ENCODE assay signal across 18 cellular contexts in the genomic region with DNA sequence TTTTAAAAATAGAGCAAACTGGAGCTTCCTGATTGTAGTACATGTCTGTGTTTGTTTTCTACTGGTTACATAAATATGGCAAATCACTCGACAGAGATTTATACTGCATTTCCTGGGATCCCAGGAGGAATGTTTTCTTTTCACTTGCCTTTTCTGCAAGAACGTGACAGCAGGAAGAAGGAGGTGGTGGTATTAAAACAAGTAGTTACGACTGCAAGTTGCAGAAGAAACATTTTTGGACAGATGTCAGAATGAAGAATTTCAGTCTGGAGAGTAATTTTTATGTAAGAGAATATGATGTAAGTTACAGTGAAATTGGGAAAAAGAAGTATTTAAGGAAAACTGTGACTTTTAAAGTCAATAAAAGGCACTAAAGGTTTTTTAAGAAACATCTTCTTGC.
DNase-seq lines count a peak whose midpoint lies in the region; ATAC-seq and TF ChIP-seq lines count a peak whose summit lies in the region.
"Had no signal": no experiment of that assay in that cellular context is flagged by ENCODE, and none has a peak within 500 bp of the region (broad histone marks: within the 10 kb centered on the region; RNA-seq: fewer than 3 reads in every experiment).

No MANE protein-coding gene starts in this region.

- no peak overlapping the region for H3K4me3 Mint-ChIP-seq in osteocyte (ENCODE audit: unreplicated experiment)

- no peaks in the 10 kb centered on the region for H3K27me3 ChIP-seq in fibroblast of lung (ENCODE audit: control insufficient read depth, insufficient read depth, low read length)

- H3K4me3 ChIP-seq in AG10803 (ENCODE audit: low read length) (no peak overlapping the region), fibroblast of lung (replicated peaks in 1 of 4; ENCODE audit: control extremely low read depth in 1 of 4, insufficient read depth in 1 of 4, low read depth in 3 of 4, low read length in 4 of 4) (no peak overlapping the region)
- H3K4me3 ChIP-seq: GM23248, HAP-1, K562 had no signal

- DNase-seq in AG10803 (ENCODE audit: low read depth) (peak; percentile 75), amniotic epithelial cell (ENCODE audit: low read depth) (peak; percentile 51), fibroblast of lung (ENCODE audit: low read depth in 2 of 2) (peak; percentile 17 to 36), osteocyte (ENCODE audit: extremely low spot score, unreplicated experiment) (no peak), T-helper 9 cell (no peak), NCI-H226 (no peak)
- DNase-seq: DMS79 treated with DMSO at 0.1 percent for 48 hours, GM23248, NCI-H1105, NCI-H2081 treated with DMSO at 0.1 percent for 48 hours, NCI-H510A, OCI-M1, Right ventricle myocardium superior had no signal

- peaks cover 16% of the 10 kb centered on the region for H3K4me1 Mint-ChIP-seq in osteocyte (ENCODE audit: unreplicated experiment)

- H3K9me3 ChIP-seq in fibroblast of lung (ENCODE audit: control insufficient read depth, insufficient read depth, low read depth, low read length): no peaks in the 10 kb centered on the region
- H3K9me3 ChIP-seq: HAP-1 had no signal

- H4K20me1 ChIP-seq in fibroblast of lung (ENCODE audit: control insufficient read depth, extremely low read depth, insufficient read depth, low read length): no peaks in the 10 kb centered on the region

- TF ChIP-seq CTCF in AG10803 (conservative IDR thresholded peaks at IDR 0.05; ENCODE audit: low read length): no peak
- TF ChIP-seq CTCF in fibroblast of lung (conservative IDR thresholded peaks at IDR 0.05 in 1 of 2, IDR thresholded peaks at IDR 0.05 in 1 of 2; ENCODE audit: low read depth in 1 of 2, low read length in 2 of 2): no peak
- TF ChIP-seq CTCF in osteocyte (IDR thresholded peaks at IDR 0.05): no peak

- no peaks in the 10 kb centered on the region for H3K36me3 Mint-ChIP-seq in osteocyte (ENCODE audit: unreplicated experiment)
- H3K36me3 Mint-ChIP-seq: CD14-positive monocyte had no signal

- ATAC-seq in GM19452 (IDR thresholded peaks at IDR 0.05; ENCODE audit: unreplicated experiment) (no peak), HG03097 (IDR thresholded peaks at IDR 0.05; ENCODE audit: low FRiP score, unreplicated experiment) (no peak)
- ATAC-seq: K562 had no signal

- no peaks in the 10 kb centered on the region for H3K36me3 ChIP-seq in fibroblast of lung (ENCODE audit: control insufficient read depth, insufficient read depth, low read length)
- H3K36me3 ChIP-seq: HAP-1 had no signal

- H3K79me2 ChIP-seq in fibroblast of lung (ENCODE audit: control insufficient read depth, insufficient read depth, low read length): no peaks in the 10 kb centered on the region

- peak overlapping the region; percentile 32 for H3K27ac Mint-ChIP-seq in osteocyte (ENCODE audit: unreplicated experiment)
- H3K27ac Mint-ChIP-seq: CD14-positive monocyte had no signal

- peaks cover 12% of the 10 kb centered on the region for H3K9me3 Mint-ChIP-seq in osteocyte (ENCODE audit: unreplicated experiment)
- H3K9me3 Mint-ChIP-seq: CD14-positive monocyte had no signal

- no peak overlapping the region for H3K27ac ChIP-seq in fibroblast of lung (ENCODE audit: insufficient read depth, low read length)
- H3K27ac ChIP-seq: GM23248 had no signal

- H3K27me3 Mint-ChIP-seq in osteocyte (ENCODE audit: unreplicated experiment): peaks cover 19% of the 10 kb centered on the region

- H3K9ac ChIP-seq in fibroblast of lung (ENCODE audit: insufficient read depth, low read length): no peak overlapping the region
- H3K9ac ChIP-seq: GM23248 had no signal

- H3K4me2 ChIP-seq in fibroblast of lung (ENCODE audit: extremely low read depth, insufficient read depth, low read length): no peak overlapping the region

- no peaks in the 10 kb centered on the region for H3K4me1 ChIP-seq in fibroblast of lung (ENCODE audit: control insufficient read depth, extremely low read depth, insufficient read depth, low read length)

- no peak overlapping the region for H2AFZ ChIP-seq in fibroblast of lung (ENCODE audit: low read length)
- H2AFZ ChIP-seq: GM23248 had no signal

Comparison
In these comparisons a context has a peak if more than half of its experiments do, and no peak if none do; other contexts are left out.
1. DNase-seq: peak in AG10803 (single experiment), amniotic epithelial cell (single experiment) and fibroblast of lung (2 of 2); none in osteocyte (single experiment), T-helper 9 cell (single experiment) and NCI-H226 (single experiment).